10 cellular contexts compared by ENCODE assay signal in the genomic region with DNA sequence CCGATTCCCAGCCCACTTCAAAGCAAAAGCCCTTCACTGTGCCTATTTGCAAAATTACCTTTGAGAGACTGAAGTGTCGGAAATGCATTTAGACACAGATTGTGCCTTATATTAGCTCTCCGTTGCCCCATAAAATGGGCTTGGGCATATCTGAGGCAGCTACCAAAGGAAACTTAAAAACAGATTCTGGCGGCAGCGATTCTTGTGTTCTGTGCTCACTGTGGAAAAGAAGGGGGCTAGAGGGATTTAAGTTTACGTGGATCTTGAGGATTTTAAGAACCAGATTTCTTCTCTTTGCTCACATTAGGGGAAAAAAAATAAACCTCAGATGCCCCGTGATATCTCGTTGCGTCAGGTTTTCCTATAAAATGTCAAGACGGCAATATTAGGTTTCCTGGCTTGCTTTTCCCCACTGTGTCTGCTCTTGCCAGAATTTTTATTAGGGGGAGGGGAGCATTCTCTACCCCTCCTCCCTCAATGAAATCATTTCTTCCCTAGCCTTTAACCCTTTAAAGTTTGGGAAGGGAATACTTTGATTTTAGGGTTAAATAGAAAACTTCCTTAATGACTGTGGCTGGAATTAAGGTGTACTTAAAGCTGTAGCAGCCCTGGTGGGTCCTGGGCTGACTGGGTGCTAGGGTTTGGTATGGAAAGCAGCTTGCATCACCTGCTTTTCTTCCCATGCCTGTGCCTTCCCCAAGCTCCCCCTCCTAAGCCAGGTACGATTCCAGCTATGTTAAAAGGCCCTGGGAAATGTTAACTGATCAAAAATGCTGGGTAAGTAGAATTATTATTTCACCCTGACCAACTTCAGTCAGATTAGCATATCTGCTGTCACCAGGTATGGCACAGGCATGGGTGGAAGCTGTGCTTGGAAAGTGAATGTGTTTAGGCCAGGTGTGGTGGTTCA.
A peak's percentile ranks its signal among the peaks of the same experiment; 100 is the strongest.
DNase-seq lines count a peak whose midpoint lies in the region; ATAC-seq and TF ChIP-seq lines count a peak whose summit lies in the region.
"Had no signal": no experiment of that assay in that cellular context is flagged by ENCODE, and none has a peak within 500 bp of the region (broad histone marks: within the 10 kb centered on the region; RNA-seq: fewer than 3 reads in every experiment).

No MANE protein-coding gene starts in this region.

- dilution Hi-C loops in mammary epithelial cell (cut with HindIII; ENCODE audit: low sequenced_read_pairs) = no loop called here

- no peak overlapping the region for H2AFZ ChIP-seq in mammary epithelial cell (ENCODE audit: low read depth, low read length)

- no TSS peak for BruUV-seq in mammary epithelial cell (replicated peaks; lab: Mats Ljungman, UMichigan)

- DNase-seq in breast epithelium (ENCODE audit: low spot score in 2 of 2) (no peak), mammary epithelial cell (no peak), choroid plexus epithelial cell (ENCODE audit: low read depth) (peak; percentile 71), transverse colon (no peak), AG08396 (ENCODE audit: low spot score) (no peak), NCI-H1105 treated with DMSO at 0.1 percent for 48 hours (lab: John Stamatoyannopoulos, UW) (no peak)
- DNase-seq: C1 segment of cervical spinal cord had no signal

- H4K20me1 ChIP-seq in mammary epithelial cell (ENCODE audit: insufficient read depth, low read length) = no peaks in the 10 kb centered on the region

- H3K4me1 ChIP-seq in breast epithelium (peaks cover 0 to 12% of the 10 kb centered on the region in 2 donors), mammary epithelial cell (ENCODE audit: insufficient read depth, low read length) (peaks cover 32% of the 10 kb centered on the region), muscle layer of colon (ENCODE audit: insufficient read depth, low read length) (peaks cover 95% of the 10 kb centered on the region), transverse colon (peaks cover 43 to 99% (median 65%) of the 10 kb centered on the region in 4 donors)

- no peak overlapping the region for H3K9ac ChIP-seq in mammary epithelial cell (ENCODE audit: insufficient read depth, low read length)
- H3K9ac ChIP-seq in muscle layer of colon (ENCODE audit: low read length) = peak overlapping the region; percentile 5

- TF ChIP-seq POLR2A in breast epithelium (IDR thresholded peaks at IDR 0.05) = no peak
- no peak for TF ChIP-seq POLR2A in transverse colon (IDR thresholded peaks at IDR 0.05)

- CTCF ChIA-PET in mammary epithelial cell (lab: Charles Lee; ENCODE audit: low non-redundant PET) = no interaction called here

- no peak for ATAC-seq in GM18867 (IDR thresholded peaks at IDR 0.05; ENCODE audit: unreplicated experiment)

- no peak overlapping the region for H3K4me2 ChIP-seq in mammary epithelial cell (ENCODE audit: insufficient read depth, low read depth, low read length)

- H3K27me3 ChIP-seq in breast epithelium (no peaks in the 10 kb centered on the region), mammary epithelial cell (ENCODE audit: insufficient read depth, low read length) (no peaks in the 10 kb centered on the region), muscle layer of colon (ENCODE audit: control insufficient read depth in 1 of 2, insufficient read depth in 2 of 2, low read length in 2 of 2) (no peaks in the 10 kb centered on the region), transverse colon (no peaks in the 10 kb centered on the region)
- H3K27me3 ChIP-seq: neutrophil had no signal

- TF ChIP-seq EP300 in transverse colon (IDR thresholded peaks at IDR 0.05; ENCODE audit: low read depth) = no peak

- H3K27ac ChIP-seq in breast epithelium (peak overlapping the region; percentile 72 to 85), mammary epithelial cell (ENCODE audit: insufficient read depth, low read depth, low read length) (no peak overlapping the region), muscle layer of colon (ENCODE audit: low read depth, low read length) (peak overlapping the region; percentile 75), transverse colon (peak overlapping the region; percentile 68 to 89 (median 80))
- H3K27ac ChIP-seq: neutrophil had no signal

- H3K79me2 ChIP-seq in mammary epithelial cell (ENCODE audit: insufficient read depth, low read length) = peaks cover 98% of the 10 kb centered on the region

- in situ Hi-C loops in mammary epithelial cell (cut with MboI; ENCODE audit: low sequenced_read_pairs in 2 of 2) = no loop called here
- in situ Hi-C loops in transverse colon (cut with MboI; ENCODE audit: low pct_ligation_motif_present in 1 of 4, low pct_unique_long_range_greater_than_20kb in 1 of 4, low sequenced_read_pairs in 3 of 4) = no loop called here

- H3K36me3 ChIP-seq in breast epithelium (no peaks in the 10 kb centered on the region), mammary epithelial cell (ENCODE audit: insufficient read depth, low read length) (no peaks in the 10 kb centered on the region), muscle layer of colon (ENCODE audit: insufficient read depth, low read length) (no peaks in the 10 kb centered on the region), transverse colon (no peaks in the 10 kb centered on the region)
- H3K36me3 ChIP-seq: neutrophil had no signal

- H3K4me3 ChIP-seq in breast epithelium = peak overlapping the region in 2 of 3 donors; percentile 10 to 50
- H3K4me3 ChIP-seq in mammary epithelial cell (replicated peaks in 1 of 3; ENCODE audit: insufficient read depth in 1 of 3, low read depth in 2 of 3, low read length in 3 of 3) = no peak overlapping the region
- no peak overlapping the region for H3K4me3 ChIP-seq in choroid plexus epithelial cell (ENCODE audit: low read depth, low read length)
- H3K4me3 ChIP-seq in muscle layer of colon (ENCODE audit: low read depth in 1 of 2, low read length in 2 of 2) = peak overlapping the region in 1 of 2 donors; percentile 22
- H3K4me3 ChIP-seq in transverse colon = no peak overlapping the region

- intact Hi-C loops in breast epithelium (cut with DNase I; ENCODE audit: low total_unique reads) = no loop called here
- intact Hi-C loops in mammary epithelial cell (cut with micrococcal nuclease) = no loop called here
- intact Hi-C loops in transverse colon (cut with DNase I; ENCODE audit: low total_unique reads) = no loop called here

- 97% methylated on average over 11 of the region's 11 CpGs for WGBS in mammary epithelial cell (ENCODE audit: low coverage, missing lambda C conversion rate)
- 70 to 78% methylated on average over 10 to 11 of the region's 11 CpGs for WGBS in transverse colon (ENCODE audit: low coverage in 1 of 2), 2 donors

- H3K9me3 ChIP-seq in breast epithelium = no peaks in the 10 kb centered on the region
- no peaks in the 10 kb centered on the region for H3K9me3 ChIP-seq in mammary epithelial cell (replicated peaks; ENCODE audit: insufficient read depth, low read length)
- H3K9me3 ChIP-seq in muscle layer of colon (ENCODE audit: low read length) = no peaks in the 10 kb centered on the region
- no peaks in the 10 kb centered on the region for H3K9me3 ChIP-seq in transverse colon
- H3K9me3 ChIP-seq: neutrophil had no signal

- TF ChIP-seq CTCF in breast epithelium (IDR thresholded peaks at IDR 0.05) (no peak), mammary epithelial cell (conservative IDR thresholded peaks at IDR 0.05 in 1 of 2, IDR thresholded peaks at IDR 0.05 in 1 of 2; ENCODE audit: extremely low read depth in 1 of 2, insufficient read depth in 1 of 2, low read depth in 1 of 2, low read length in 2 of 2) (no peak), choroid plexus epithelial cell (conservative IDR thresholded peaks at IDR 0.05; ENCODE audit: low read depth, low read length) (no peak), transverse colon (IDR thresholded peaks at IDR 0.05) (no peak)

Comparison
In these comparisons a context has a peak if more than half of its experiments do, and no peak if none do; other contexts are left out.
1. H3K4me3 ChIP-seq: peak in breast epithelium (2 of 3); none in mammary epithelial cell (0 of 3), choroid plexus epithelial cell (single experiment) and transverse colon (0 of 4).